ENCODE assay signal across 16 cellular contexts in genomic region chr19:13122980-13123957, GRCh38. TPM values are rescaled to one million over a fixed set of nuclear protein-coding genes. Genes with fewer than 3 reads are reported as not detected.
DNase-seq lines count a peak whose midpoint lies in the region; TF ChIP-seq lines count a peak whose summit lies in the region.
"Had no signal": no experiment of that assay in that cellular context is flagged by ENCODE, and none has a peak within 500 bp of the region (broad histone marks: within the 10 kb centered on the region; RNA-seq: fewer than 3 reads in every experiment).

No MANE protein-coding gene starts in this region.

- no peak for DNase-seq in activated naive CD4-positive, alpha-beta T cell treated with anti-CD3 and anti-CD28 coated beads, Interleukin-2, amount 10 ng/mL, durations not matched to agents 7 days and 5 days
- DNase-seq in activated naive CD4-positive, alpha-beta T cell (lab: John Stamatoyannopoulos, UW), result no peak
- no peak for DNase-seq in endothelial cell (ENCODE audit: low spot score)
- DNase-seq in posterior cingulate gyrus, result peak in 8 of 10 donors; percentile 46 to 94 (median 70)
- DNase-seq in activated CD8-positive, alpha-beta memory T cell treated with anti-CD3 and anti-CD28 coated beads, Interleukin-2, amount 50 U/mL, for 48 hours, result no peak
- DNase-seq in activated gamma-delta T cell treated with Interleukin-2 at 50 U/mL for 16 hours, result no peak
- DNase-seq in NCI-H2227 (lab: John Stamatoyannopoulos, UW; ENCODE audit: unreplicated experiment), result no peak
- DNase-seq: activated naive CD4-positive, alpha-beta T cell treated with anti-CD3 and anti-CD28 coated beads for 36 hours; GDM1; left colon; MV-4-11; NCI-H1694 treated with DMSO at 0.1 percent for 48 hours; NCI-H2227 treated with DMSO at 0.1 percent for 48 hours; PC-3; SJCRH30 had no signal

- no peak overlapping the region for H3K4me3 Mint-ChIP-seq in activated naive CD4-positive, alpha-beta T cell treated with anti-CD3 and anti-CD28 coated beads, Interleukin-2, amount 10 ng/mL, durations not matched to agents 7 days and 5 days
- H3K4me3 Mint-ChIP-seq in activated naive CD8-positive, alpha-beta T cell, result no peak overlapping the region
- H3K4me3 Mint-ChIP-seq in endothelial cell (ENCODE audit: unreplicated experiment), result peak overlapping the region; percentile 56
- H3K4me3 Mint-ChIP-seq: activated naive CD4-positive, alpha-beta T cell treated with anti-CD3 and anti-CD28 coated beads for 36 hours had no signal

- H3K4me1 Mint-ChIP-seq in activated naive CD4-positive, alpha-beta T cell treated with anti-CD3 and anti-CD28 coated beads, Interleukin-2, amount 10 ng/mL, durations not matched to agents 7 days and 5 days, result peaks cover 36% of the 10 kb centered on the region
- peaks cover 50% of the 10 kb centered on the region for H3K4me1 Mint-ChIP-seq in activated naive CD8-positive, alpha-beta T cell (ENCODE audit: low read depth)
- H3K4me1 Mint-ChIP-seq in endothelial cell (ENCODE audit: unreplicated experiment), result peaks cover 20% of the 10 kb centered on the region

- peaks cover 4% of the 10 kb centered on the region for H3K36me3 Mint-ChIP-seq in activated naive CD4-positive, alpha-beta T cell treated with anti-CD3 and anti-CD28 coated beads, Interleukin-2, amount 10 ng/mL, durations not matched to agents 7 days and 5 days
- H3K36me3 Mint-ChIP-seq in activated naive CD8-positive, alpha-beta T cell, result no peaks in the 10 kb centered on the region
- peaks cover 4% of the 10 kb centered on the region for H3K36me3 Mint-ChIP-seq in endothelial cell (ENCODE audit: low read depth, unreplicated experiment)

- no peaks in the 10 kb centered on the region for H3K9me3 Mint-ChIP-seq in activated naive CD4-positive, alpha-beta T cell treated with anti-CD3 and anti-CD28 coated beads, Interleukin-2, amount 10 ng/mL, durations not matched to agents 7 days and 5 days
- no peaks in the 10 kb centered on the region for H3K9me3 Mint-ChIP-seq in activated naive CD8-positive, alpha-beta T cell (ENCODE audit: low read depth)
- H3K9me3 Mint-ChIP-seq in endothelial cell (ENCODE audit: unreplicated experiment), result no peaks in the 10 kb centered on the region
- H3K9me3 Mint-ChIP-seq: activated naive CD4-positive, alpha-beta T cell treated with anti-CD3 and anti-CD28 coated beads for 36 hours had no signal

- intact Hi-C loops in posterior cingulate gyrus (cut with DNase I), result no loop called here

- TF ChIP-seq CTCF in endothelial cell (IDR thresholded peaks at IDR 0.05; ENCODE audit: unreplicated experiment), result no peak

- H3K27me3 Mint-ChIP-seq in activated naive CD4-positive, alpha-beta T cell treated with anti-CD3 and anti-CD28 coated beads, Interleukin-2, amount 10 ng/mL, durations not matched to agents 7 days and 5 days, result no peaks in the 10 kb centered on the region
- no peaks in the 10 kb centered on the region for H3K27me3 Mint-ChIP-seq in activated naive CD8-positive, alpha-beta T cell
- H3K27me3 Mint-ChIP-seq in endothelial cell (ENCODE audit: unreplicated experiment), result peaks cover 2% of the 10 kb centered on the region

- CTCF ChIA-PET in activated naive CD4-positive, alpha-beta T cell treated with anti-CD3 and anti-CD28 coated beads, Interleukin-2, amount 10 ng/mL, durations not matched to agents 7 days and 5 days (lab: Charles Lee), result no interaction called here

- H3K27ac Mint-ChIP-seq in activated naive CD4-positive, alpha-beta T cell treated with anti-CD3 and anti-CD28 coated beads, Interleukin-2, amount 10 ng/mL, durations not matched to agents 7 days and 5 days, result peak overlapping the region; percentile 53
- H3K27ac Mint-ChIP-seq in activated naive CD8-positive, alpha-beta T cell, result peak overlapping the region; percentile 75
- peak overlapping the region; percentile 6 for H3K27ac Mint-ChIP-seq in endothelial cell (ENCODE audit: unreplicated experiment)
- H3K27ac Mint-ChIP-seq: activated naive CD4-positive, alpha-beta T cell treated with anti-CD3 and anti-CD28 coated beads for 36 hours had no signal

RNA-seq across cellular contexts. Expression of gene NACC1, which starts 5.2 kb away (rescaled TPM):
- total RNA-seq in endothelial cell (ENCODE audit: unreplicated experiment), result 112 TPM

RNA-seq across cellular contexts. Expression of gene TRMT1, which starts 6.7 kb away (rescaled TPM):
- 54.2 TPM for total RNA-seq in endothelial cell (ENCODE audit: unreplicated experiment)

RNA-seq across cellular contexts. Expression of gene LYL1, which starts 20.6 kb away (rescaled TPM):
- 68.6 TPM for total RNA-seq in endothelial cell (ENCODE audit: unreplicated experiment)

RNA-seq across cellular contexts. Expression of gene STX10, which starts 26.9 kb away (rescaled TPM):
- total RNA-seq in endothelial cell (ENCODE audit: unreplicated experiment), result 31.8 TPM

RNA-seq across cellular contexts. Expression of gene IER2, which starts 26.9 kb away (rescaled TPM):
- 115 TPM for total RNA-seq in endothelial cell (ENCODE audit: unreplicated experiment)

Comparison
In these comparisons a context has a peak if more than half of its experiments do, and no peak if none do; other contexts are left out.
1. DNase-seq: peak in posterior cingulate gyrus (8 of 10); none in activated naive CD4-positive, alpha-beta T cell treated with anti-CD3 and anti-CD28 coated beads, Interleukin-2, amount 10 ng/mL, durations not matched to agents 7 days and 5 days (single experiment), activated naive CD4-positive, alpha-beta T cell (0 of 4), endothelial cell (single experiment), activated CD8-positive, alpha-beta memory T cell treated with anti-CD3 and anti-CD28 coated beads, Interleukin-2, amount 50 U/mL, for 48 hours (single experiment), activated gamma-delta T cell treated with Interleukin-2 at 50 U/mL for 16 hours (single experiment) and NCI-H2227 (single experiment).
2. H3K27ac Mint-ChIP-seq: peak in every context shown above with its lines; median percentile 75 in activated naive CD8-positive, alpha-beta T cell; 53 in activated naive CD4-positive, alpha-beta T cell treated with anti-CD3 and anti-CD28 coated beads, Interleukin-2, amount 10 ng/mL, durations not matched to agents 7 days and 5 days; 6 in endothelial cell.